Comparison of ENCODE assay signal across 22 cellular contexts in genomic region chr20:34774886-34775285, GRCh38. TPM values are rescaled to one million over a fixed set of nuclear protein-coding genes. Genes with fewer than 3 reads are reported as not detected.
DNase-seq lines count a peak whose midpoint lies in the region; ATAC-seq and TF ChIP-seq lines count a peak whose summit lies in the region.
"Had no signal": no experiment of that assay in that cellular context is flagged by ENCODE, and none has a peak within 500 bp of the region (broad histone marks: within the 10 kb centered on the region; RNA-seq: fewer than 3 reads in every experiment).

No MANE protein-coding gene starts in this region.

- H3K27ac ChIP-seq in CD8-positive, alpha-beta memory T cell (ENCODE audit: low read depth, low read length), result no peak overlapping the region
- 0 out of 2 replicates have a peak overlapping the region, but pooled peaks have one; percentile 6 for H3K27ac ChIP-seq in SK-N-MC
- H3K27ac ChIP-seq in right atrium auricular region, result no peak overlapping the region
- H3K27ac ChIP-seq: BLaER1, Peyer's patch had no signal

- POLR2A ChIA-PET in CD8-positive, alpha-beta memory T cell (lab: Charles Lee), result no interaction called here

- no peaks in the 10 kb centered on the region for H3K9me3 Mint-ChIP-seq in activated T-cell treated with anti-CD3 and anti-CD28 coated beads, Interleukin-2, amount 50 U/mL, for 72 hours
- no peaks in the 10 kb centered on the region for H3K9me3 Mint-ChIP-seq in CD8-positive, alpha-beta memory T cell
- H3K9me3 Mint-ChIP-seq in progenitor cell of endocrine pancreas (ENCODE audit: low read depth), result no peaks in the 10 kb centered on the region
- H3K9me3 Mint-ChIP-seq: CD4-positive, CD25-positive, alpha-beta regulatory T cell had no signal

- H3K27me3 Mint-ChIP-seq in activated T-cell treated with anti-CD3 and anti-CD28 coated beads, Interleukin-2, amount 50 U/mL, for 72 hours (ENCODE audit: low read depth), result no peaks in the 10 kb centered on the region
- H3K27me3 Mint-ChIP-seq in CD8-positive, alpha-beta memory T cell, result peaks cover 0 to 2% of the 10 kb centered on the region in 2 donors
- H3K27me3 Mint-ChIP-seq in progenitor cell of endocrine pancreas, result no peaks in the 10 kb centered on the region
- H3K27me3 Mint-ChIP-seq: CD4-positive, CD25-positive, alpha-beta regulatory T cell had no signal

- no peak overlapping the region for H3K4me3 ChIP-seq in CD8-positive, alpha-beta memory T cell (ENCODE audit: low read length)
- H3K4me3 ChIP-seq in SK-N-MC (no peak overlapping the region), right atrium auricular region (no peak overlapping the region)
- H3K4me3 ChIP-seq: BLaER1, Peyer's patch had no signal

- peaks cover 8% of the 10 kb centered on the region for H3K36me3 ChIP-seq in CD8-positive, alpha-beta memory T cell (ENCODE audit: insufficient read depth, low read length)
- H3K36me3 ChIP-seq in SK-N-MC (ENCODE audit: insufficient read depth, low read length) (peaks cover 40% of the 10 kb centered on the region), right atrium auricular region (peaks cover 49% of the 10 kb centered on the region)

- H3K4me3 Mint-ChIP-seq in activated T-cell treated with anti-CD3 and anti-CD28 coated beads, Interleukin-2, amount 50 U/mL, for 72 hours, result no peak overlapping the region
- H3K4me3 Mint-ChIP-seq in CD8-positive, alpha-beta memory T cell, result no peak overlapping the region
- no peak overlapping the region for H3K4me3 Mint-ChIP-seq in progenitor cell of endocrine pancreas (ENCODE audit: low read depth)
- H3K4me3 Mint-ChIP-seq: CD4-positive, CD25-positive, alpha-beta regulatory T cell had no signal

- no peaks in the 10 kb centered on the region for H3K9me3 ChIP-seq in CD8-positive, alpha-beta memory T cell (ENCODE audit: low read length)
- H3K9me3 ChIP-seq in SK-N-MC (ENCODE audit: low read depth, low read length), result no peaks in the 10 kb centered on the region
- no peaks in the 10 kb centered on the region for H3K9me3 ChIP-seq in right atrium auricular region
- H3K9me3 ChIP-seq: BLaER1, Peyer's patch, SK-N-SH had no signal

- H3K4me1 ChIP-seq in CD8-positive, alpha-beta memory T cell (ENCODE audit: insufficient read depth, low read length), result no peaks in the 10 kb centered on the region
- H3K4me1 ChIP-seq in right atrium auricular region, result no peaks in the 10 kb centered on the region
- H3K4me1 ChIP-seq: Peyer's patch had no signal

- DNase-seq in activated T-cell treated with anti-CD3 and anti-CD28 coated beads, Interleukin-2, amount 50 U/mL, for 72 hours, result no peak
- no peak for DNase-seq in activated T-cell treated with anti-CD3 and anti-CD28 coated beads, Interleukin-2, amount 50 U/mL, for 48 hours
- no peak for DNase-seq in CD8-positive, alpha-beta memory T cell
- no peak for DNase-seq in SK-N-MC (ENCODE audit: low read depth, low spot score)
- no peak for DNase-seq in progenitor cell of endocrine pancreas (ENCODE audit: low spot score, unreplicated experiment)
- DNase-seq in NCI-H526 treated with DMSO at 0.1 percent for 48 hours (lab: John Stamatoyannopoulos, UW), result no peak
- no peak for DNase-seq in right atrium auricular region (ENCODE audit: low spot score)
- DNase-seq: CD4-positive, CD25-positive, alpha-beta regulatory T cell; COR-L47; Karpas-422; NCI-H1092; NCI-H1417 treated with DMSO at 0.1 percent for 48 hours; NCI-H187; NCI-H2081 treated with DMSO at 0.1 percent for 48 hours; NCI-H2171; NCI-H226; OCI-M1; Peyer's patch; SIG-M5; SK-N-SH had no signal

- H3K27ac Mint-ChIP-seq in activated T-cell treated with anti-CD3 and anti-CD28 coated beads, Interleukin-2, amount 50 U/mL, for 72 hours, result peak overlapping the region; percentile 10
- peak overlapping the region in 5 of 8 donors; percentile 4 to 81 (median 59) for H3K27ac Mint-ChIP-seq in CD8-positive, alpha-beta memory T cell
- peak overlapping the region; percentile 22 for H3K27ac Mint-ChIP-seq in progenitor cell of endocrine pancreas

- H3K9ac ChIP-seq in SK-N-MC (ENCODE audit: insufficient read length), result no peak overlapping the region
- H3K9ac ChIP-seq: BLaER1, SK-N-SH had no signal

- CTCF ChIA-PET in CD8-positive, alpha-beta memory T cell (lab: Charles Lee), result interaction anchor here (1.4 kb wide), 1 partner anchor 462 kb away, joined by 3 read pairs; no protein-coding TSS in a partner anchor

- peaks cover 2% of the 10 kb centered on the region in 2 donors for H3K36me3 Mint-ChIP-seq in activated T-cell treated with anti-CD3 and anti-CD28 coated beads, Interleukin-2, amount 50 U/mL, for 72 hours (ENCODE audit: insufficient read depth in 2 of 2)
- peaks cover 5 to 61% (median 13%) of the 10 kb centered on the region in 3 donors for H3K36me3 Mint-ChIP-seq in CD8-positive, alpha-beta memory T cell
- peaks cover 40% of the 10 kb centered on the region for H3K36me3 Mint-ChIP-seq in progenitor cell of endocrine pancreas (ENCODE audit: insufficient read depth)

- no peak for ATAC-seq in activated T-cell treated with anti-CD3 and anti-CD28 coated beads, Interleukin-2, amount 50 U/mL, for 72 hours (replicated peaks in 1 of 2)
- ATAC-seq: HCT116 had no signal

- TF ChIP-seq CTCF in progenitor cell of endocrine pancreas (IDR thresholded peaks at IDR 0.05; ENCODE audit: unreplicated experiment) (no peak), right atrium auricular region (IDR thresholded peaks at IDR 0.05) (no peak)

- no peaks in the 10 kb centered on the region for H3K4me1 Mint-ChIP-seq in activated T-cell treated with anti-CD3 and anti-CD28 coated beads, Interleukin-2, amount 50 U/mL, for 72 hours (ENCODE audit: low read depth)
- no peaks in the 10 kb centered on the region for H3K4me1 Mint-ChIP-seq in CD8-positive, alpha-beta memory T cell
- H3K4me1 Mint-ChIP-seq in progenitor cell of endocrine pancreas (ENCODE audit: low read depth), result peaks cover 4% of the 10 kb centered on the region

- no peaks in the 10 kb centered on the region for H3K27me3 ChIP-seq in CD8-positive, alpha-beta memory T cell (ENCODE audit: insufficient read depth, low read length, poor library complexity, severe bottlenecking)
- no peaks in the 10 kb centered on the region for H3K27me3 ChIP-seq in right atrium auricular region
- H3K27me3 ChIP-seq: BLaER1, Peyer's patch had no signal

RNA-seq across cellular contexts. Expression of gene NCOA6, which starts 50.6 kb away (rescaled TPM):
- 10 to 100 TPM; 28.9 to 34.9 TPM for total RNA-seq in activated T-cell treated with anti-CD3 and anti-CD28 coated beads, Interleukin-2, amount 50 U/mL, for 72 hours
- 10 to 100 TPM; 22.7 to 23.1 TPM for total RNA-seq in CD8-positive, alpha-beta memory T cell
- 11.4 TPM for polyA plus RNA-seq in CD8-positive, alpha-beta memory T cell
- 75.4 and 80.7 TPM in 2 replicates for total RNA-seq in progenitor cell of endocrine pancreas
- 10 to 100 TPM; 18.2 to 18.4 TPM for total RNA-seq in right atrium auricular region
